In the genomic region with DNA sequence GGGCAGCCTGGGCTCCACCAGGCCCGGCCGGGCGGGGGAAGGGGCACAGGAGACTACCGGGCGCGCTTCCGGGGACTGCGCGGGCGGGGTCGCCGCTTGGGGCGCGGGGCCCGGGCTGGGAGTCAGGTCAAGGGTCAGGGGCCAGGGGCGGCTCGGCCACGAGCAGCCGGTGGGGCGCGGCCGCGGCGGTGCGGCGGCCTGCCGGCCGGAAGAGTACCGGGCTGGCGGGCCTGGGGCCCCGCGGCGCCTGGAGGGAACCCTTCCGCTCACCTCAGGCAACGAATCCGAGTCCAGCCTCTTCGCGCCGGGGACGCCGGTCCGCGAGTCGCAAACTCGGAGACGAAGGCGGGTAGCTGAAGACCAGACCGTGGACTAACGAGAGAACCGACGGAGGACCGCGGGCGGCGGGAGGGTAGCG, we compare ENCODE assay signal across 8 cellular contexts. TPM values are rescaled to one million over a fixed set of nuclear protein-coding genes. Genes with fewer than 3 reads are reported as not detected.
DNase-seq lines count a peak whose midpoint lies in the region; ATAC-seq, FAIRE-seq and TF ChIP-seq lines count a peak whose summit lies in the region.

No MANE protein-coding gene starts in this region.

- no peak for TF ChIP-seq CTCF in GM10248 (IDR thresholded peaks at IDR 0.05; ENCODE audit: control extremely low read depth, extremely low read depth, low read depth, missing control alignments)
- no peak for TF ChIP-seq CTCF in NB4 (IDR thresholded peaks at IDR 0.05; ENCODE audit: low read depth, low read length)
- TF ChIP-seq CTCF in heart left ventricle (IDR thresholded peaks at IDR 0.05): peak in 1 of 12 donors; percentile 13
- no peak for TF ChIP-seq CTCF in psoas muscle (IDR thresholded peaks at IDR 0.05)

- H3K4me1 ChIP-seq in HAP-1: peaks cover 38% of the 10 kb centered on the region
- peaks cover 4 to 79% (median 55%) of the 10 kb centered on the region in 12 donors for H3K4me1 ChIP-seq in heart left ventricle
- H3K4me1 ChIP-seq in psoas muscle: peaks cover 47% of the 10 kb centered on the region

- TF ChIP-seq POLR2A in NB4 (IDR thresholded peaks at IDR 0.05; ENCODE audit: extremely low read depth, insufficient read length) (no peak), heart left ventricle (IDR thresholded peaks at IDR 0.05) (no peak)

- POLR2A ChIA-PET in GM10248 (lab: Yijun Ruan, JAX): interaction anchor here (0.5 to 2.8 kb wide), 16 partner anchors 10 to 801 kb away, joined by 3 to 26 read pairs (median 4); a partner anchor contains a TSS

- intact Hi-C loops in heart left ventricle (cut with DNase I): loop anchor here in 8 of 10 donors (2.0 to 10.0 kb wide), 5 partner anchors 53 to 247 kb away; a partner anchor contains a TSS
- intact Hi-C loops in psoas muscle (cut with DNase I): loop anchor here (2.0 to 5.0 kb wide), 2 partner anchors 53 to 69 kb away; a partner anchor contains a TSS

- H3K9me3 ChIP-seq in HAP-1 (no peaks in the 10 kb centered on the region), heart left ventricle (no peaks in the 10 kb centered on the region), psoas muscle (no peaks in the 10 kb centered on the region)

- peak; percentile 43 for DNase-seq in GM10248 (ENCODE audit: extremely low spot score)
- peak in 1 of 2 experiments; percentile 49 for DNase-seq in HAP-1 (ENCODE audit: low spot score in 2 of 2)
- DNase-seq in NB4 (ENCODE audit: low read depth): peak; percentile 74
- DNase-seq in activated naive CD4-positive, alpha-beta T cell treated with Interleukin-2 at 50 U/mL for 16 hours: peak; percentile 61
- peak; percentile 55 to 80 (median 66) for DNase-seq in heart left ventricle
- DNase-seq in psoas muscle: peak; percentile 69 to 78
- no peak for DNase-seq in HTR-8/SVneo (ENCODE audit: insufficient read length, low spot score)
- no peak for DNase-seq in NAMALWA (ENCODE audit: low spot score)

- 0 to 1% (median 0%) methylated on average over 9 to 56 of the region's 56 CpGs for WGBS in heart left ventricle, 4 donors
- 0 to 1% (median 1%) methylated on average over 33 to 56 of the region's 56 CpGs for WGBS in psoas muscle, 3 donors

- FAIRE-seq in HTR-8/SVneo (lab: Jason Lieb, UNC): no peak

- ATAC-seq in heart left ventricle: peak in 2 of 4 donors; percentile 33 to 37
- ATAC-seq in psoas muscle: peak; percentile 33 to 42 (median 38)

- in situ Hi-C loops in HAP-1 (cut with MboI; ENCODE audit: low sequenced_read_pairs): no loop called here

- no peaks in the 10 kb centered on the region for H3K27me3 ChIP-seq in HAP-1 (ENCODE audit: low read depth)
- no peaks in the 10 kb centered on the region for H3K27me3 ChIP-seq in heart left ventricle
- no peaks in the 10 kb centered on the region for H3K27me3 ChIP-seq in psoas muscle (ENCODE audit: insufficient read depth in 3 of 3, low read length in 2 of 3)

- H3K27ac ChIP-seq in heart left ventricle: peak overlapping the region; percentile 91 to 99 (median 98)
- H3K27ac ChIP-seq in psoas muscle: peak overlapping the region; percentile 99

- CTCF ChIA-PET in GM10248 (lab: Yijun Ruan, JAX): interaction anchor here (1.1 to 3.8 kb wide), 4 partner anchors 10 to 390 kb away, joined by 3 to 15 read pairs (median 7); a partner anchor contains a TSS

- peak overlapping the region; percentile 75 for H3K4me3 ChIP-seq in HAP-1
- peak overlapping the region; percentile 100 for H3K4me3 ChIP-seq in NB4 (ENCODE audit: low read depth, low read length)
- H3K4me3 ChIP-seq in heart left ventricle: peak overlapping the region; percentile 67 to 99 (median 86)
- H3K4me3 ChIP-seq in psoas muscle: peak overlapping the region; percentile 87

- peaks cover 29% of the 10 kb centered on the region for H3K36me3 ChIP-seq in HAP-1 (replicated peaks)
- peaks cover 0 to 23% (median 13%) of the 10 kb centered on the region in 9 donors for H3K36me3 ChIP-seq in heart left ventricle
- peaks cover 0 to 31% of the 10 kb centered on the region in 2 donors for H3K36me3 ChIP-seq in psoas muscle (ENCODE audit: insufficient read depth in 1 of 2, low read depth in 1 of 2)

RNA-seq across cellular contexts. Expression of a gene that starts 0.2 kb away (rescaled TPM):
- 100 to 1,000 TPM; 224 to 479 (median 291) TPM for total RNA-seq in heart left ventricle
- polyA plus RNA-seq in heart left ventricle: 100 to 1,000 TPM; 106 to 406 TPM
- total RNA-seq in psoas muscle: 100 to 1,000 TPM; 251 to 334 (median 271) TPM
- 100 to 1,000 TPM; 179 to 341 (median 287) TPM for polyA plus RNA-seq in psoas muscle

RNA-seq across cellular contexts. Expression of a gene that starts 0.7 kb away (rescaled TPM):
- 10 to 100 TPM; 13.2 to 25.3 (median 16.7) TPM for total RNA-seq in heart left ventricle
- 10 to 100 TPM; 13.1 to 19.1 TPM for polyA plus RNA-seq in heart left ventricle
- 10 to 100 TPM; 11.4 to 23.4 (median 16.7) TPM for total RNA-seq in psoas muscle
- polyA plus RNA-seq in psoas muscle: 10 to 100 TPM; 13.8 to 46.1 (median 18.1) TPM

RNA-seq across cellular contexts. Expression of a gene that starts 10.7 kb away (rescaled TPM):
- 10 to 100 TPM; 10.3 to 39.9 (median 21.5) TPM for total RNA-seq in heart left ventricle
- 10 to 100 TPM in 1 of 2 donors, 1 to 10 TPM in 1; 3.5 to 13.1 TPM for polyA plus RNA-seq in heart left ventricle
- 1 to 10 TPM; 1.7 to 5.3 (median 2.4) TPM for total RNA-seq in psoas muscle
- 1 to 10 TPM in 2 of 3 donors, under 1 TPM in 1; 0.80 to 1.0 (median 1.0) TPM for polyA plus RNA-seq in psoas muscle

RNA-seq across cellular contexts. Expression of a gene that starts 17.6 kb away (rescaled TPM):
- total RNA-seq in heart left ventricle: 10 to 100 TPM in 7 of 9 donors, 1 to 10 TPM in 2; 4.7 to 21.0 (median 18.8) TPM
- polyA plus RNA-seq in heart left ventricle: 10 to 100 TPM in 1 of 2 donors, 1 to 10 TPM in 1; 8.2 to 11.8 TPM
- 10 to 100 TPM in 1 of 4 donors, 1 to 10 TPM in 3; 4.6 to 12.3 (median 7.4) TPM for total RNA-seq in psoas muscle
- polyA plus RNA-seq in psoas muscle: 10 to 100 TPM in 2 of 3 donors, 1 to 10 TPM in 1; 4.0 to 11.2 (median 10.2) TPM

RNA-seq across cellular contexts. Expression of a gene that starts 53.4 kb away (rescaled TPM):
- 100 to 1,000 TPM in 8 of 9 donors, 10 to 100 TPM in 1; 86.3 to 341 (median 124) TPM for total RNA-seq in heart left ventricle
- 100 to 1,000 TPM; 174 to 189 TPM for polyA plus RNA-seq in heart left ventricle
- total RNA-seq in psoas muscle: 100 to 1,000 TPM; 100 to 129 (median 116) TPM
- polyA plus RNA-seq in psoas muscle: 100 to 1,000 TPM; 164 to 251 (median 189) TPM

Comparison
In these comparisons a context has a peak if more than half of its experiments do, and no peak if none do; other contexts are left out.
1. DNase-seq: peak in GM10248 (single experiment), NB4 (single experiment), activated naive CD4-positive, alpha-beta T cell treated with Interleukin-2 at 50 U/mL for 16 hours (single experiment), heart left ventricle (5 of 5) and psoas muscle (2 of 2); none in HTR-8/SVneo (single experiment) and NAMALWA (single experiment).
2. Peak in every context shown above with its lines, with median percentiles within 50 percentile points of each other: H3K4me3 ChIP-seq.